ENCODE assay signal across 7 cellular contexts in genomic region chr10:21517983-21518628, GRCh38. TPM values are rescaled to one million over a fixed set of nuclear protein-coding genes. Genes with fewer than 3 reads are reported as not detected.
A peak's percentile ranks its signal among the peaks of the same experiment; 100 is the strongest.
DNase-seq lines count a peak whose midpoint lies in the region; ATAC-seq, FAIRE-seq and TF ChIP-seq lines count a peak whose summit lies in the region.

No MANE protein-coding gene starts in this region.

- 56% methylated on average over 15 of the region's 17 CpGs for whole genome bisulfite sequencing in K562 (ENCODE audit: insufficient coverage, low coverage, missing lambda C conversion rate)
- WGBS in thyroid gland, 2 donors: 26 to 29% methylated on average over 17 of the region's 17 CpGs

- no peak for TF ChIP-seq RAD21 in HCT116 (IDR thresholded peaks at IDR 0.05; ENCODE audit: low read depth)
- no peak for TF ChIP-seq RAD21 in K562 (CRISPR knock-in tag; conservative IDR thresholded peaks at IDR 0.05 in 1 of 2, IDR thresholded peaks at IDR 0.05 in 1 of 2)

- H3K4me3 ChIP-seq in HCT116 (replicated peaks in 1 of 2; ENCODE audit: low read depth in 1 of 2, low read length in 2 of 2) (peak overlapping the region; percentile 42 to 63), K562 (peak overlapping the region; percentile 54), thyroid gland (replicated peaks in 1 of 3) (peak overlapping the region in 2 of 3 donors; percentile 57 to 59)

- BruUV-seq in HCT116 (replicated peaks; lab: Mats Ljungman, UMichigan) (no TSS peak), K562 (replicated peaks; lab: Mats Ljungman, UMichigan) (no TSS peak)

- intact Hi-C loops in HCT116 (cut with micrococcal nuclease): loop anchor here (5.0 kb wide), 1 partner anchor 241 kb away; no protein-coding TSS in a partner anchor
- intact Hi-C loops in K562 (cut with micrococcal nuclease): loop anchor here (2.0 kb wide), 1 partner anchor 21 kb away; no protein-coding TSS in a partner anchor
- intact Hi-C loops in thyroid gland (cut with DNase I): no loop called here

- H3K4me1 ChIP-seq in HCT116 (ENCODE audit: control insufficient read depth in 1 of 2, insufficient read depth in 2 of 2, low read length in 2 of 2) (peaks cover 13 to 36% of the 10 kb centered on the region in 2 experiments; a peak in 3 of 4 replicates), K562 (replicated peaks in 1 of 2; ENCODE audit: control insufficient read depth in 2 of 2, insufficient read depth in 2 of 2, low read length in 2 of 2) (peaks cover 14 to 24% of the 10 kb centered on the region in 2 experiments; a peak in 4 of 5 replicates), thyroid gland (peaks cover 0 to 2% of the 10 kb centered on the region in 2 donors)

- H3K9me2 ChIP-seq in HCT116 (ENCODE audit: insufficient read depth): no peaks in the 10 kb centered on the region

- RAD21 ChIA-PET in HCT116 (lab: Charles Lee; ENCODE audit: low non-redundant PET in 1 of 2, low total read pairs in 2 of 2, uncharacterized antibody in 2 of 2, unreplicated experiment in 2 of 2): interaction anchor here in 1 of 2 experiments (0.7 kb wide), 1 partner anchor 492 kb away, joined by 3 read pairs; no protein-coding TSS in a partner anchor

- H4K20me1 ChIP-seq in HCT116 (ENCODE audit: insufficient read depth) (no peaks in the 10 kb centered on the region), K562 (replicated peaks; ENCODE audit: control insufficient read depth, insufficient read depth, low read length) (no peaks in the 10 kb centered on the region)

- no peaks in the 10 kb centered on the region for H3K9me1 ChIP-seq in K562 (ENCODE audit: control insufficient read depth, insufficient read depth, low read length)

- H3K27ac ChIP-seq in HCT116 (ENCODE audit: low read depth, low read length) (no peak overlapping the region), K562 (ENCODE audit: extremely low read depth, low read depth, low read length) (no peak overlapping the region), thyroid gland (peak overlapping the region; percentile 78 to 88 (median 83))

- H3K9me3 ChIP-seq in HCT116 (ENCODE audit: control insufficient read depth in 1 of 2, insufficient read depth in 1 of 2, low read depth in 1 of 2, low read length in 2 of 2) (no peaks in the 10 kb centered on the region), K562 (replicated peaks; ENCODE audit: control insufficient read depth, insufficient read depth, low read depth, low read length) (no peaks in the 10 kb centered on the region), thyroid gland (no peaks in the 10 kb centered on the region)

- TF ChIP-seq EP300 in K562 (IDR thresholded peaks at IDR 0.05; ENCODE audit: low read length): no peak

- H3K9ac ChIP-seq in HCT116 (ENCODE audit: low read length) (peak overlapping the region; percentile 48), K562 (ENCODE audit: insufficient read depth in 1 of 2, low read depth in 2 of 2, low read length in 2 of 2) (peak overlapping the region in 1 of 2 experiments; percentile 34; a peak in 1 of 4 replicates)

- H3K36me3 ChIP-seq in HCT116 (ENCODE audit: control insufficient read depth in 1 of 2, insufficient read depth in 2 of 2, low read length in 2 of 2) (no peaks in the 10 kb centered on the region), K562 (ENCODE audit: control insufficient read depth, insufficient read depth, low read length) (no peaks in the 10 kb centered on the region), thyroid gland (no peaks in the 10 kb centered on the region)

- H2AFZ ChIP-seq in HCT116 (ENCODE audit: low read depth, low read length, poor library complexity, severe bottlenecking): peak overlapping the region; percentile 82
- H2AFZ ChIP-seq in K562 (ENCODE audit: low read depth, low read length): peak overlapping the region; percentile 96

- ATAC-seq in HCT116: no peak
- ATAC-seq in K562: no peak
- peak; percentile 9 for ATAC-seq in left lobe of liver
- no peak for ATAC-seq in HG02763 (IDR thresholded peaks at IDR 0.05; ENCODE audit: unreplicated experiment)
- ATAC-seq in GM21367 (IDR thresholded peaks at IDR 0.05; ENCODE audit: unreplicated experiment): no peak

- H3K27me3 ChIP-seq in HCT116 (ENCODE audit: insufficient read depth, low read length) (no peaks in the 10 kb centered on the region), K562 (ENCODE audit: control insufficient read depth in 2 of 2, insufficient read depth in 2 of 2, low read length in 2 of 2) (no peaks in the 10 kb centered on the region), thyroid gland (no peaks in the 10 kb centered on the region)

- TF ChIP-seq CTCF in HCT116 (IDR thresholded peaks at IDR 0.05 in 2 of 3, conservative IDR thresholded peaks at IDR 0.05 in 1 of 3; ENCODE audit: borderline replicate concordance in 1 of 3, insufficient read depth in 1 of 3, low read depth in 2 of 3, low read length in 2 of 3): no peak
- TF ChIP-seq CTCF in K562 (IDR thresholded peaks at IDR 0.05 in 2 of 3, conservative IDR thresholded peaks at IDR 0.05 in 1 of 3; ENCODE audit: insufficient read depth in 2 of 3, low read depth in 1 of 3, low read length in 3 of 3): no peak
- TF ChIP-seq CTCF in thyroid gland (IDR thresholded peaks at IDR 0.05): no peak

- in situ Hi-C loops in K562 (cut with MboI): no loop called here

- no peaks in the 10 kb centered on the region for H3K79me2 ChIP-seq in HCT116 (ENCODE audit: insufficient read depth, low read length)
- H3K79me2 ChIP-seq in K562 (ENCODE audit: control insufficient read depth, insufficient read depth, low read length): no peaks in the 10 kb centered on the region

- H3K4me2 ChIP-seq in HCT116 (ENCODE audit: low read length) (peak overlapping the region; percentile 92), K562 (ENCODE audit: insufficient read depth, low read length) (peak overlapping the region; percentile 97)

- POLR2A ChIA-PET in HCT116 (lab: Charles Lee) (interaction anchor here (0.6 to 1.4 kb wide), 3 partner anchors 9 to 211 kb away, joined by 3 to 10 read pairs (median 9); no protein-coding TSS in a partner anchor), K562 (lab: Yijun Ruan, JAX) (interaction anchor here (0.6 kb wide), 1 partner anchor 18 kb away, joined by 4 read pairs; no protein-coding TSS in a partner anchor)

- CTCF ChIA-PET in HCT116 (lab: Charles Lee) (interaction anchor here (0.6 to 1.2 kb wide), 3 partner anchors 22 to 1618 kb away, joined by 3 to 6 read pairs (median 3); no protein-coding TSS in a partner anchor), K562 (lab: Yijun Ruan, JAX; ENCODE audit: low intra/inter-chr PET ratio) (no interaction called here)

- no peak for TF ChIP-seq POLR2A in HCT116 (IDR thresholded peaks at IDR 0.05; ENCODE audit: borderline replicate concordance, extremely low read depth, insufficient read depth, insufficient read length)
- TF ChIP-seq POLR2A in K562 (conservative IDR thresholded peaks at IDR 0.05): no peak
- peak in 1 of 2 donors; percentile 72 for TF ChIP-seq POLR2A in thyroid gland (IDR thresholded peaks at IDR 0.05)

- FAIRE-seq in K562 (lab: Jason Lieb, UNC): no peak

- DNase-seq in HCT116 (ENCODE audit: low read depth, low spot score): no peak
- DNase-seq in NCI-H748 (lab: John Stamatoyannopoulos, UW; ENCODE audit: unreplicated experiment): peak; percentile 88
- no peak for DNase-seq in K562 (ENCODE audit: extremely low read depth in 1 of 4, low spot score in 3 of 4)
- DNase-seq in left lobe of liver (ENCODE audit: low spot score): peak; percentile 44
- peak in 1 of 2 donors; percentile 47 for DNase-seq in thyroid gland

RNA-seq across cellular contexts. Expression of gene SKIDA1, which starts 7.4 kb away (rescaled TPM):
- total RNA-seq in HCT116 (2021; ENCODE audit: unreplicated experiment) (0.34 TPM), K562 (2014; rRNA removed) (0.09 and 0.24 TPM in 2 replicates), K562 (2014; rRNA removed; fragmentation: Illumina TruSeq; extraction: Trizol) (0.18 and 0.45 TPM in 2 replicates), K562 (2015; rRNA removed; fragmentation: Illumina TruSeq; extraction: Trizol) (0.36 and 0.49 TPM in 2 replicates), K562 (2021) (0.42 and 1.0 TPM in 2 replicates), left lobe of liver (3.4 TPM), thyroid gland (1 to 10 TPM; 3.1 to 9.9 (median 7.1) TPM)
- polyA plus RNA-seq in HCT116 (2012): 0.12 and 0.20 TPM in 2 replicates
- total RNA-seq in K562 (2011; cell fraction: chromatin; rRNA removed; ENCODE audit: low replicate concordance): 0.44 and 0.51 TPM in 2 replicates
- 0.26 and 0.50 TPM in 2 replicates for total RNA-seq in K562 (2011; cell fraction: nucleolus; rRNA removed)
- total RNA-seq in K562 (2011; cell fraction: nucleoplasm; rRNA removed): 0.38 and 0.51 TPM in 2 replicates
- polyA plus RNA-seq in K562 (2011; rRNA removed) (0.34 and 1.1 TPM in 2 replicates), K562 (2014; fragmentation: Illumina TruSeq; extraction: Trizol) (0.35 and 0.59 TPM in 2 replicates), K562 (2014; fragmentation: Nextera tagmentation; extraction: Ambion mirVana) (under 1 TPM; 0.76 to 0.77 TPM), K562 (2014; rRNA removed) (0.05 and 1.4 TPM in 2 replicates)
- 0.06 and 0.18 TPM in 2 replicates for polyA plus RNA-seq in K562 (2011; cell fraction: cytosol; rRNA removed)
- 0.47 and 1.4 TPM in 2 replicates for polyA plus RNA-seq in K562 (2011; cell fraction: nucleus; rRNA removed)
- 0.25 and 0.42 TPM in 2 replicates for polyA plus RNA-seq in K562 (2012)
- polyA minus RNA-seq in K562 (2011; rRNA and poly(A)+ RNA removed): 0.18 and 0.35 TPM in 2 replicates
- polyA minus RNA-seq in K562 (2011; cell fraction: cytosol; rRNA and poly(A)+ RNA removed): 1.1 TPM in 1 of 2 replicates, not detected in the other
- polyA minus RNA-seq in K562 (2011; cell fraction: nucleus; rRNA and poly(A)+ RNA removed): 0.22 and 0.40 TPM in 2 replicates

RNA-seq across cellular contexts. Expression of gene MLLT10, which starts 15.9 kb away (rescaled TPM):
- 45.2 TPM for total RNA-seq in HCT116 (2021; ENCODE audit: unreplicated experiment)
- polyA plus RNA-seq in HCT116 (2012): 17.3 and 25.3 TPM in 2 replicates
- 203 and 284 TPM in 2 replicates for total RNA-seq in K562 (2011; cell fraction: chromatin; rRNA removed; ENCODE audit: low replicate concordance)
- 117 and 140 TPM in 2 replicates for total RNA-seq in K562 (2011; cell fraction: nucleolus; rRNA removed)
- total RNA-seq in K562 (2011; cell fraction: nucleoplasm; rRNA removed): 136 and 162 TPM in 2 replicates
- 65.3 and 69.9 TPM in 2 replicates for total RNA-seq in K562 (2014; rRNA removed)
- 58.5 and 59.7 TPM in 2 replicates for total RNA-seq in K562 (2014; rRNA removed; fragmentation: Illumina TruSeq; extraction: Trizol)
- total RNA-seq in K562 (2015; rRNA removed; fragmentation: Illumina TruSeq; extraction: Trizol): 50.9 and 60.2 TPM in 2 replicates
- total RNA-seq in K562 (2021): 58.7 and 64.2 TPM in 2 replicates
- 81.4 and 91.1 TPM in 2 replicates for polyA plus RNA-seq in K562 (2011; rRNA removed)
- polyA plus RNA-seq in K562 (2011; cell fraction: cytosol; rRNA removed): 46.9 and 65.5 TPM in 2 replicates
- polyA plus RNA-seq in K562 (2011; cell fraction: nucleus; rRNA removed): 106 and 111 TPM in 2 replicates
- 41.9 and 61.1 TPM in 2 replicates for polyA plus RNA-seq in K562 (2012)
- 58.4 and 65.2 TPM in 2 replicates for polyA plus RNA-seq in K562 (2014; fragmentation: Illumina TruSeq; extraction: Trizol)
- polyA plus RNA-seq in K562 (2014; fragmentation: Nextera tagmentation; extraction: Ambion mirVana): 10 to 100 TPM; 18.8 to 25.8 TPM
- 55.5 and 73.7 TPM in 2 replicates for polyA plus RNA-seq in K562 (2014; rRNA removed)
- 118 and 129 TPM in 2 replicates for polyA minus RNA-seq in K562 (2011; rRNA and poly(A)+ RNA removed)
- polyA minus RNA-seq in K562 (2011; cell fraction: cytosol; rRNA and poly(A)+ RNA removed): 14.8 and 32.9 TPM in 2 replicates
- polyA minus RNA-seq in K562 (2011; cell fraction: nucleus; rRNA and poly(A)+ RNA removed): 104 and 111 TPM in 2 replicates
- 19.5 TPM for total RNA-seq in left lobe of liver
- total RNA-seq in thyroid gland: 100 to 1,000 TPM in 1 of 4 donors, 10 to 100 TPM in 3; 46.3 to 109 (median 57.7) TPM

Comparison
In these comparisons a context has a peak if more than half of its experiments do, and no peak if none do; other contexts are left out.
1. DNase-seq: peak in NCI-H748 (single experiment) and left lobe of liver (single experiment); none in HCT116 (single experiment) and K562 (0 of 4).
2. H3K27ac ChIP-seq: peak in thyroid gland (3 of 3); none in HCT116 (single experiment) and K562 (single experiment).
3. Of the 22 proteins assayed by ChIP-seq in both K562 and HCT116: peak only in K562: none; only in HCT116: SIN3A; in both: none; in neither: 20; mixed calls (peak in some experiments, not most) for 1.
4. Peak in every context shown above with its lines, with median percentiles within 50 percentile points of each other: H3K4me3 ChIP-seq.